In genomic region chr12:49296836-49297694, GRCh38 we compare ENCODE assay signal across 9 cellular contexts. TPM values are rescaled to one million over a fixed set of nuclear protein-coding genes. Genes with fewer than 3 reads are reported as not detected.
DNase-seq lines count a peak whose midpoint lies in the region; ATAC-seq, FAIRE-seq and TF ChIP-seq lines count a peak whose summit lies in the region.
"Had no signal": no experiment of that assay in that cellular context is flagged by ENCODE, and none has a peak within 500 bp of the region (broad histone marks: within the 10 kb centered on the region; RNA-seq: fewer than 3 reads in every experiment).

No MANE protein-coding gene starts in this region.

- no peaks in the 10 kb centered on the region for H3K9me2 ChIP-seq in PC-3 (replicated peaks; ENCODE audit: low read length)

- H4K20me1 ChIP-seq in PC-3 (ENCODE audit: low read length) (no peaks in the 10 kb centered on the region), HepG2 (ENCODE audit: insufficient read depth, low read length) (no peaks in the 10 kb centered on the region)

- H2AFZ ChIP-seq in PC-3 (ENCODE audit: low read length) (peak overlapping the region; percentile 98), HepG2 (ENCODE audit: low read length) (no peak overlapping the region)

- H3K27me3 ChIP-seq in PC-3 (ENCODE audit: low read length) = no peaks in the 10 kb centered on the region
- H3K27me3 ChIP-seq in ascending aorta = peaks cover 23% of the 10 kb centered on the region
- peaks cover 15 to 63% of the 10 kb centered on the region in 2 experiments for H3K27me3 ChIP-seq in HepG2 (ENCODE audit: control insufficient read depth in 1 of 2, insufficient read depth in 2 of 2, low read length in 2 of 2)
- H3K27me3 ChIP-seq in upper lobe of right lung = peaks cover 50% of the 10 kb centered on the region

- intact Hi-C loops in PC-3 (cut with micrococcal nuclease) = no loop called here
- intact Hi-C loops in ascending aorta (cut with DNase I) = no loop called here
- intact Hi-C loops in HepG2 (cut with micrococcal nuclease; ENCODE audit: unreplicated experiment) = no loop called here
- intact Hi-C loops in upper lobe of right lung (cut with DNase I) = no loop called here

- DNase-seq in AG20443 (ENCODE audit: low spot score) (peak; percentile 33), H4 (ENCODE audit: low spot score) (peak; percentile 42), PC-3 (peak; percentile 79), ascending aorta (ENCODE audit: low spot score in 2 of 2) (no peak), HepG2 (ENCODE audit: low spot score) (peak; percentile 48), upper lobe of right lung (peak; percentile 74), GF-D8 (lab: John Stamatoyannopoulos, UW) (no peak), GOT3 (lab: John Stamatoyannopoulos, UW) (no peak)

- TF ChIP-seq POLR2A in HepG2 (IDR thresholded peaks at IDR 0.05; ENCODE audit: insufficient read depth in 1 of 2, low read depth in 2 of 2, low read length in 2 of 2) = no peak

- H3K27ac ChIP-seq in PC-3 (ENCODE audit: low read length) = no peak overlapping the region
- H3K27ac ChIP-seq in ascending aorta = no peak overlapping the region
- H3K27ac ChIP-seq in HepG2 (ENCODE audit: extremely low read length, insufficient read depth, low read length) = no peak overlapping the region
- H3K27ac ChIP-seq in upper lobe of right lung = no peak overlapping the region

- H3K9ac ChIP-seq in PC-3 (ENCODE audit: low read length) (no peak overlapping the region), HepG2 (ENCODE audit: insufficient read depth, low read depth, low read length) (no peak overlapping the region)

- no peaks in the 10 kb centered on the region for H3F3A ChIP-seq in PC-3 (ENCODE audit: low read length, unreplicated experiment)

- ATAC-seq in PC-3 (peak; percentile 73), HepG2 (peak; percentile 67), upper lobe of right lung (peak; percentile 43)

- BruUV-seq in PC-3 (replicated peaks; lab: Mats Ljungman, UMichigan) = no TSS peak
- BruUV-seq in HepG2 (replicated peaks; lab: Mats Ljungman, UMichigan) = no TSS peak

- in situ Hi-C loops in HepG2 (cut with HindIII; ENCODE audit: extremely low pct_ligation_motif_present, low pct_unique_long_range_greater_than_20kb) = no loop called here

- H3K79me2 ChIP-seq in PC-3 (ENCODE audit: low read length) = no peaks in the 10 kb centered on the region
- H3K79me2 ChIP-seq in HepG2 (ENCODE audit: insufficient read depth, low read length) = no peaks in the 10 kb centered on the region

- no peak for TF ChIP-seq RAD21 in HepG2 (CRISPR knock-in tag; IDR thresholded peaks at IDR 0.05)

- FAIRE-seq in HepG2 (lab: Jason Lieb, UNC) = no peak

- H3K4me3 ChIP-seq in PC-3 (ENCODE audit: low read length) (peak overlapping the region; percentile 68), ascending aorta (peak overlapping the region; percentile 37 to 44), HepG2 (replicated peaks in 1 of 3; ENCODE audit: insufficient read depth in 1 of 3, low read depth in 2 of 3, low read length in 3 of 3) (peak overlapping the region; percentile 37 to 71 (median 37); a peak in 5 of 6 replicates), upper lobe of right lung (peak overlapping the region; percentile 21)

- no peaks in the 10 kb centered on the region for H3K36me3 ChIP-seq in PC-3 (ENCODE audit: low read depth, low read length)
- no peaks in the 10 kb centered on the region for H3K36me3 ChIP-seq in ascending aorta
- no peaks in the 10 kb centered on the region for H3K36me3 ChIP-seq in HepG2 (replicated peaks in 1 of 2; ENCODE audit: control insufficient read depth in 1 of 2, insufficient read depth in 2 of 2, low read length in 2 of 2)
- H3K36me3 ChIP-seq in upper lobe of right lung = no peaks in the 10 kb centered on the region

- H3K4me2 ChIP-seq in PC-3 (ENCODE audit: low read length) (peak overlapping the region; percentile 96), HepG2 (ENCODE audit: low read depth, low read length) (peak overlapping the region; percentile 80)

- TF ChIP-seq EP300 in HepG2 (IDR thresholded peaks at IDR 0.05; ENCODE audit: low read depth in 2 of 2, low read length in 2 of 2) (no peak), HepG2 (CRISPR knock-in tag; IDR thresholded peaks at IDR 0.05; ENCODE audit: borderline replicate concordance) (no peak)

- H3K4me1 ChIP-seq in PC-3 (ENCODE audit: insufficient read depth, low read length) (peaks cover 12% of the 10 kb centered on the region), ascending aorta (peaks cover 6 to 21% of the 10 kb centered on the region in 2 donors), HepG2 (ENCODE audit: insufficient read depth, low read length) (peaks cover 10% of the 10 kb centered on the region), upper lobe of right lung (peaks cover 21% of the 10 kb centered on the region)

- POLR2A ChIA-PET in PC-3 (lab: Charles Lee; ENCODE audit: unreplicated experiment) = interaction anchor here (0.7 to 1.1 kb wide), 2 partner anchors 26 to 29 kb away, joined by 3 to 4 read pairs; partner anchors contain the start of gene TROAP
- POLR2A ChIA-PET in HepG2 (lab: Yijun Ruan, JAX) = interaction anchor here (0.6 to 1.2 kb wide), 2 partner anchors 31 to 496 kb away, joined by 4 to 11 read pairs; no protein-coding TSS in a partner anchor

- CTCF ChIA-PET in PC-3 (lab: Charles Lee) (interaction anchor here (0.6 to 2.1 kb wide), 15 partner anchors 8 to 241 kb away, joined by 3 to 14 read pairs (median 5); partner anchors contain the start of gene TROAP), HepG2 (lab: Yijun Ruan, JAX; ENCODE audit: low intra/inter-chr PET ratio, low total read pairs) (interaction anchor here (1.0 to 1.4 kb wide), 5 partner anchors 9 to 217 kb away, joined by 3 to 4 read pairs (median 3); no protein-coding TSS in a partner anchor)

- WGBS in HepG2 (ENCODE audit: low lambda C conversion rate) = 14% methylated on average over 19 of the region's 77 CpGs

- no peaks in the 10 kb centered on the region for H3K9me3 ChIP-seq in PC-3 (ENCODE audit: low read length)
- no peaks in the 10 kb centered on the region for H3K9me3 ChIP-seq in ascending aorta
- H3K9me3 ChIP-seq in HepG2 (ENCODE audit: low read length) = no peaks in the 10 kb centered on the region
- H3K9me3 ChIP-seq in upper lobe of right lung = no peaks in the 10 kb centered on the region

- TF ChIP-seq CTCF in PC-3 (conservative IDR thresholded peaks at IDR 0.05; ENCODE audit: low read depth, low read length) (peak; percentile 32; the same call in 1 of the 2 replicates), ascending aorta (IDR thresholded peaks at IDR 0.05) (peak in 1 of 3 experiments; percentile 0), HepG2 (CRISPR knock-in tag; IDR thresholded peaks at IDR 0.05) (no peak; the same call in 1 of the 2 replicates), upper lobe of right lung (IDR thresholded peaks at IDR 0.05) (peak; percentile 2)

RNA-seq across cellular contexts. Expression of gene PRPH, which starts 2.1 kb away (rescaled TPM):
- total RNA-seq in H4 (2014; rRNA removed; shearing (Covaris generic)) = 0.10 TPM in 1 of 2 replicates, not detected in the other
- 0.15 TPM in 1 of 2 replicates, not detected in the other for total RNA-seq in PC-3 (2014; rRNA removed)
- not detected for total RNA-seq in ascending aorta
- not detected in 2 replicates for total RNA-seq in HepG2 (2016; rRNA removed; fragmentation: Illumina TruSeq; extraction: Trizol)
- total RNA-seq in HepG2 (2016; cell fraction: cytosol; rRNA removed; fragmentation: Illumina TruSeq; extraction: Trizol; ENCODE audit: low read depth) = not detected in 2 replicates
- total RNA-seq in HepG2 (2016; cell fraction: insoluble cytoplasmic fraction; rRNA removed; fragmentation: Illumina TruSeq; extraction: Trizol) = not detected in 2 replicates
- total RNA-seq in HepG2 (2016; cell fraction: membrane; rRNA removed; fragmentation: Illumina TruSeq; extraction: Trizol) = not detected in 2 replicates
- not detected in 2 replicates for total RNA-seq in HepG2 (2016; cell fraction: nucleus; rRNA removed; fragmentation: Illumina TruSeq; extraction: Trizol)
- 0.12 and 0.51 TPM in 2 replicates for polyA plus RNA-seq in HepG2 (2011; rRNA removed)
- 0.44 and 0.54 TPM in 2 replicates for polyA plus RNA-seq in HepG2 (2011; cell fraction: cytosol; rRNA removed)
- polyA plus RNA-seq in HepG2 (2011; cell fraction: nucleus; rRNA removed) = 0.16 and 0.35 TPM in 2 replicates
- 0.36 TPM in 1 of 2 replicates, not detected in the other for polyA plus RNA-seq in HepG2 (2012)
- polyA plus RNA-seq in HepG2 (2016; cell fraction: cytosol; fragmentation: Illumina TruSeq; extraction: Trizol; ENCODE audit: low read depth) = not detected in 2 replicates
- polyA plus RNA-seq in HepG2 (2016; cell fraction: insoluble cytoplasmic fraction; fragmentation: Illumina TruSeq; extraction: Trizol; ENCODE audit: low read depth) = not detected in 2 replicates
- 0.17 TPM in 1 of 2 replicates, not detected in the other for polyA plus RNA-seq in HepG2 (2016; cell fraction: membrane; fragmentation: Illumina TruSeq; extraction: Trizol; ENCODE audit: low read depth)
- polyA plus RNA-seq in HepG2 (2016; cell fraction: nucleus; fragmentation: Illumina TruSeq; extraction: Trizol; ENCODE audit: insufficient read depth, low read depth) = not detected in 2 replicates
- 0.08 and 0.51 TPM in 2 replicates for polyA minus RNA-seq in HepG2 (2011; rRNA and poly(A)+ RNA removed; ENCODE audit: low replicate concordance)
- polyA minus RNA-seq in HepG2 (2011; cell fraction: cytosol; rRNA and poly(A)+ RNA removed) = not detected in 2 replicates
- polyA minus RNA-seq in HepG2 (2011; cell fraction: nucleus; rRNA and poly(A)+ RNA removed) = not detected in 2 replicates
- not detected for total RNA-seq in upper lobe of right lung

RNA-seq across cellular contexts. Expression of gene TROAP, which starts 26.0 kb away (rescaled TPM):
- 39.8 and 56.9 TPM in 2 replicates for total RNA-seq in H4 (2014; rRNA removed; shearing (Covaris generic))
- 99.2 and 103 TPM in 2 replicates for total RNA-seq in PC-3 (2014; rRNA removed)
- not detected for total RNA-seq in ascending aorta
- 27.0 and 30.9 TPM in 2 replicates for total RNA-seq in HepG2 (2016; rRNA removed; fragmentation: Illumina TruSeq; extraction: Trizol)
- total RNA-seq in HepG2 (2016; cell fraction: cytosol; rRNA removed; fragmentation: Illumina TruSeq; extraction: Trizol; ENCODE audit: low read depth) = 39.0 and 40.8 TPM in 2 replicates
- total RNA-seq in HepG2 (2016; cell fraction: insoluble cytoplasmic fraction; rRNA removed; fragmentation: Illumina TruSeq; extraction: Trizol) = 23.8 and 32.4 TPM in 2 replicates
- total RNA-seq in HepG2 (2016; cell fraction: membrane; rRNA removed; fragmentation: Illumina TruSeq; extraction: Trizol) = 29.7 and 31.6 TPM in 2 replicates
- total RNA-seq in HepG2 (2016; cell fraction: nucleus; rRNA removed; fragmentation: Illumina TruSeq; extraction: Trizol) = 29.6 and 32.8 TPM in 2 replicates
- 14.8 and 22.5 TPM in 2 replicates for polyA plus RNA-seq in HepG2 (2011; rRNA removed)
- 5.9 and 12.4 TPM in 2 replicates for polyA plus RNA-seq in HepG2 (2011; cell fraction: cytosol; rRNA removed)
- polyA plus RNA-seq in HepG2 (2011; cell fraction: nucleus; rRNA removed) = 41.8 and 61.6 TPM in 2 replicates
- polyA plus RNA-seq in HepG2 (2012) = 10.3 and 16.7 TPM in 2 replicates
- 31.5 and 36.5 TPM in 2 replicates for polyA plus RNA-seq in HepG2 (2016; cell fraction: cytosol; fragmentation: Illumina TruSeq; extraction: Trizol; ENCODE audit: low read depth)
- 34.0 and 36.9 TPM in 2 replicates for polyA plus RNA-seq in HepG2 (2016; cell fraction: insoluble cytoplasmic fraction; fragmentation: Illumina TruSeq; extraction: Trizol; ENCODE audit: low read depth)
- polyA plus RNA-seq in HepG2 (2016; cell fraction: membrane; fragmentation: Illumina TruSeq; extraction: Trizol; ENCODE audit: low read depth) = 22.9 and 31.7 TPM in 2 replicates
- polyA plus RNA-seq in HepG2 (2016; cell fraction: nucleus; fragmentation: Illumina TruSeq; extraction: Trizol; ENCODE audit: insufficient read depth, low read depth) = 91.9 and 95.0 TPM in 2 replicates
- 20.0 and 123 TPM in 2 replicates for polyA minus RNA-seq in HepG2 (2011; rRNA and poly(A)+ RNA removed; ENCODE audit: low replicate concordance)
- 6.9 and 7.2 TPM in 2 replicates for polyA minus RNA-seq in HepG2 (2011; cell fraction: cytosol; rRNA and poly(A)+ RNA removed)
- polyA minus RNA-seq in HepG2 (2011; cell fraction: nucleus; rRNA and poly(A)+ RNA removed) = 28.0 and 47.6 TPM in 2 replicates
- total RNA-seq in upper lobe of right lung = 0.96 TPM

RNA-seq across cellular contexts. Expression of gene TUBA1C, which starts 32.2 kb away (rescaled TPM):
- total RNA-seq in H4 (2014; rRNA removed; shearing (Covaris generic)) = 1,223 and 1,559 TPM in 2 replicates
- 1,285 and 1,376 TPM in 2 replicates for total RNA-seq in PC-3 (2014; rRNA removed)
- 370 TPM for total RNA-seq in ascending aorta
- 693 and 807 TPM in 2 replicates for total RNA-seq in HepG2 (2016; rRNA removed; fragmentation: Illumina TruSeq; extraction: Trizol)
- total RNA-seq in HepG2 (2016; cell fraction: cytosol; rRNA removed; fragmentation: Illumina TruSeq; extraction: Trizol; ENCODE audit: low read depth) = 65.5 and 78.7 TPM in 2 replicates
- total RNA-seq in HepG2 (2016; cell fraction: insoluble cytoplasmic fraction; rRNA removed; fragmentation: Illumina TruSeq; extraction: Trizol) = 710 and 734 TPM in 2 replicates
- 176 and 201 TPM in 2 replicates for total RNA-seq in HepG2 (2016; cell fraction: membrane; rRNA removed; fragmentation: Illumina TruSeq; extraction: Trizol)
- total RNA-seq in HepG2 (2016; cell fraction: nucleus; rRNA removed; fragmentation: Illumina TruSeq; extraction: Trizol) = 210 and 226 TPM in 2 replicates
- 924 and 1,075 TPM in 2 replicates for polyA plus RNA-seq in HepG2 (2011; rRNA removed)
- polyA plus RNA-seq in HepG2 (2011; cell fraction: cytosol; rRNA removed) = 1,098 and 1,321 TPM in 2 replicates
- polyA plus RNA-seq in HepG2 (2011; cell fraction: nucleus; rRNA removed) = 307 and 395 TPM in 2 replicates
- polyA plus RNA-seq in HepG2 (2012) = 285 and 347 TPM in 2 replicates
- polyA plus RNA-seq in HepG2 (2016; cell fraction: cytosol; fragmentation: Illumina TruSeq; extraction: Trizol; ENCODE audit: low read depth) = 102 and 118 TPM in 2 replicates
- 1,000 and 1,082 TPM in 2 replicates for polyA plus RNA-seq in HepG2 (2016; cell fraction: insoluble cytoplasmic fraction; fragmentation: Illumina TruSeq; extraction: Trizol; ENCODE audit: low read depth)
- 180 and 223 TPM in 2 replicates for polyA plus RNA-seq in HepG2 (2016; cell fraction: membrane; fragmentation: Illumina TruSeq; extraction: Trizol; ENCODE audit: low read depth)
- 338 and 346 TPM in 2 replicates for polyA plus RNA-seq in HepG2 (2016; cell fraction: nucleus; fragmentation: Illumina TruSeq; extraction: Trizol; ENCODE audit: insufficient read depth, low read depth)
- polyA minus RNA-seq in HepG2 (2011; rRNA and poly(A)+ RNA removed; ENCODE audit: low replicate concordance) = 2,204 and 5,291 TPM in 2 replicates
- polyA minus RNA-seq in HepG2 (2011; cell fraction: cytosol; rRNA and poly(A)+ RNA removed) = 286 and 294 TPM in 2 replicates
- 113 and 150 TPM in 2 replicates for polyA minus RNA-seq in HepG2 (2011; cell fraction: nucleus; rRNA and poly(A)+ RNA removed)
- 113 TPM for total RNA-seq in upper lobe of right lung

RNA-seq across cellular contexts. Expression of gene C1QL4, which starts 39.9 kb away (rescaled TPM):
- 2.6 and 3.8 TPM in 2 replicates for total RNA-seq in H4 (2014; rRNA removed; shearing (Covaris generic))
- total RNA-seq in PC-3 (2014; rRNA removed) (5.3 and 6.9 TPM in 2 replicates), ascending aorta (not detected), HepG2 (2016; rRNA removed; fragmentation: Illumina TruSeq; extraction: Trizol) (not detected in 2 replicates), upper lobe of right lung (not detected)
- total RNA-seq in HepG2 (2016; cell fraction: cytosol; rRNA removed; fragmentation: Illumina TruSeq; extraction: Trizol; ENCODE audit: low read depth) = not detected in 2 replicates
- total RNA-seq in HepG2 (2016; cell fraction: insoluble cytoplasmic fraction; rRNA removed; fragmentation: Illumina TruSeq; extraction: Trizol) = not detected in 2 replicates
- total RNA-seq in HepG2 (2016; cell fraction: membrane; rRNA removed; fragmentation: Illumina TruSeq; extraction: Trizol) = not detected in 2 replicates
- not detected in 2 replicates for total RNA-seq in HepG2 (2016; cell fraction: nucleus; rRNA removed; fragmentation: Illumina TruSeq; extraction: Trizol)
- polyA plus RNA-seq in HepG2 (2011; rRNA removed) = 0.03 TPM in 2 replicates
- polyA plus RNA-seq in HepG2 (2011; cell fraction: cytosol; rRNA removed) = 0.06 and 0.08 TPM in 2 replicates
- 0.07 TPM in 1 of 2 replicates, not detected in the other for polyA plus RNA-seq in HepG2 (2011; cell fraction: nucleus; rRNA removed)
- 0.07 and 0.12 TPM in 2 replicates for polyA plus RNA-seq in HepG2 (2012)
- polyA plus RNA-seq in HepG2 (2016; cell fraction: cytosol; fragmentation: Illumina TruSeq; extraction: Trizol; ENCODE audit: low read depth) = not detected in 2 replicates
- polyA plus RNA-seq in HepG2 (2016; cell fraction: insoluble cytoplasmic fraction; fragmentation: Illumina TruSeq; extraction: Trizol; ENCODE audit: low read depth) = not detected in 2 replicates
- not detected in 2 replicates for polyA plus RNA-seq in HepG2 (2016; cell fraction: membrane; fragmentation: Illumina TruSeq; extraction: Trizol; ENCODE audit: low read depth)
- polyA plus RNA-seq in HepG2 (2016; cell fraction: nucleus; fragmentation: Illumina TruSeq; extraction: Trizol; ENCODE audit: insufficient read depth, low read depth) = not detected in 2 replicates
- polyA minus RNA-seq in HepG2 (2011; rRNA and poly(A)+ RNA removed; ENCODE audit: low replicate concordance) = 0.09 TPM in 1 of 2 replicates, not detected in the other
- polyA minus RNA-seq in HepG2 (2011; cell fraction: cytosol; rRNA and poly(A)+ RNA removed) = not detected in 2 replicates
- polyA minus RNA-seq in HepG2 (2011; cell fraction: nucleus; rRNA and poly(A)+ RNA removed) = not detected in 2 replicates
- total RNA-seq: urinary bladder had no signal
- polyA plus RNA-seq: urinary bladder had no signal

RNA-seq across cellular contexts. Expression of gene DNAJC22, which starts 49.6 kb away (rescaled TPM):
- 14.3 TPM in 2 replicates for total RNA-seq in H4 (2014; rRNA removed; shearing (Covaris generic))
- total RNA-seq in PC-3 (2014; rRNA removed) (12.9 and 16.8 TPM in 2 replicates), ascending aorta (not detected), HepG2 (2016; rRNA removed; fragmentation: Illumina TruSeq; extraction: Trizol) (23.0 and 31.7 TPM in 2 replicates), upper lobe of right lung (0.67 TPM)
- 8.6 and 10.6 TPM in 2 replicates for total RNA-seq in HepG2 (2016; cell fraction: cytosol; rRNA removed; fragmentation: Illumina TruSeq; extraction: Trizol; ENCODE audit: low read depth)
- 28.2 and 31.3 TPM in 2 replicates for total RNA-seq in HepG2 (2016; cell fraction: insoluble cytoplasmic fraction; rRNA removed; fragmentation: Illumina TruSeq; extraction: Trizol)
- total RNA-seq in HepG2 (2016; cell fraction: membrane; rRNA removed; fragmentation: Illumina TruSeq; extraction: Trizol) = 31.0 and 32.2 TPM in 2 replicates
- total RNA-seq in HepG2 (2016; cell fraction: nucleus; rRNA removed; fragmentation: Illumina TruSeq; extraction: Trizol) = 18.7 and 28.7 TPM in 2 replicates
- 25.2 and 25.3 TPM in 2 replicates for polyA plus RNA-seq in HepG2 (2011; rRNA removed)
- 21.8 and 23.4 TPM in 2 replicates for polyA plus RNA-seq in HepG2 (2011; cell fraction: cytosol; rRNA removed)
- polyA plus RNA-seq in HepG2 (2011; cell fraction: nucleus; rRNA removed) = 17.7 and 19.2 TPM in 2 replicates
- 12.3 and 19.2 TPM in 2 replicates for polyA plus RNA-seq in HepG2 (2012)
- 8.0 and 8.6 TPM in 2 replicates for polyA plus RNA-seq in HepG2 (2016; cell fraction: cytosol; fragmentation: Illumina TruSeq; extraction: Trizol; ENCODE audit: low read depth)
- polyA plus RNA-seq in HepG2 (2016; cell fraction: insoluble cytoplasmic fraction; fragmentation: Illumina TruSeq; extraction: Trizol; ENCODE audit: low read depth) = 23.5 TPM in 2 replicates
- 19.8 and 20.5 TPM in 2 replicates for polyA plus RNA-seq in HepG2 (2016; cell fraction: membrane; fragmentation: Illumina TruSeq; extraction: Trizol; ENCODE audit: low read depth)
- polyA plus RNA-seq in HepG2 (2016; cell fraction: nucleus; fragmentation: Illumina TruSeq; extraction: Trizol; ENCODE audit: insufficient read depth, low read depth) = 33.4 and 37.4 TPM in 2 replicates
- polyA minus RNA-seq in HepG2 (2011; rRNA and poly(A)+ RNA removed; ENCODE audit: low replicate concordance) = 5.2 and 42.6 TPM in 2 replicates
- polyA minus RNA-seq in HepG2 (2011; cell fraction: cytosol; rRNA and poly(A)+ RNA removed) = 11.0 and 11.7 TPM in 2 replicates
- polyA minus RNA-seq in HepG2 (2011; cell fraction: nucleus; rRNA and poly(A)+ RNA removed) = 13.9 and 17.5 TPM in 2 replicates

Comparison
In these comparisons a context has a peak if more than half of its experiments do, and no peak if none do; other contexts are left out.
1. DNase-seq: peak in AG20443 (single experiment), H4 (single experiment), PC-3 (single experiment), HepG2 (single experiment) and upper lobe of right lung (single experiment); none in ascending aorta (0 of 2), GF-D8 (single experiment) and GOT3 (single experiment).
2. RNA of gene TROAP, which starts 26.0 kb away (total RNA-seq): 99.2 to 103 TPM in PC-3, 39.8 to 56.9 TPM in H4 and 23.8 to 40.8 TPM in HepG2; 0.96 TPM in upper lobe of right lung (single experiment) and not detected in ascending aorta (single experiment); every median in the first group is over 10 times any median in the second.
3. Peak in every context shown above with its lines, with median percentiles within 50 percentile points of each other: ATAC-seq and H3K4me3 ChIP-seq.